Comparison of ENCODE assay signal across 21 cellular contexts in the genomic region with DNA sequence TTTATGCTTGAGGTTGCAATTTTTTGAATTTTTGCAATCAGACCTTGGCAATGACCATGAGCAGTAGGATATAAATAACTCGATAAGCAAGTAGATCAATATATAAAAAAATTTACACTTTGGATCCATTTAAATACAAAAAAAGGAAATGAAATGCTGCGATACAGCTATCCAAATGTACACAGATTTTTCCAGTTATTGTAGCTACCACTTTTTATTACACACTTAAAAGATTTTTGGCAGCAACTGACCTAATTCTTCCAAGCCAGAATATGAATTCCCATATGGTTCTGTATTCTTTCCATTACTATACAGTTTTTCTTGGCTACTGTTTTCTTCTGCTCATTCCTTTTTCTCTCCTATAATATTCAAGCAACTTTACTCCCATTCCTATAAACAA. TPM values are rescaled to one million over a fixed set of nuclear protein-coding genes. Genes with fewer than 3 reads are reported as not detected.
DNase-seq lines count a peak whose midpoint lies in the region; ATAC-seq, FAIRE-seq and TF ChIP-seq lines count a peak whose summit lies in the region.
"Had no signal": no experiment of that assay in that cellular context is flagged by ENCODE, and none has a peak within 500 bp of the region (broad histone marks: within the 10 kb centered on the region; RNA-seq: fewer than 3 reads in every experiment).

No MANE protein-coding gene starts in this region.

- POLR2A ChIA-PET in MCF 10A (lab: Yijun Ruan, JAX) (interaction anchor here (1.6 to 2.7 kb wide), 3 partner anchors 9 to 51 kb away, joined by 4 to 14 read pairs (median 8); no protein-coding TSS in a partner anchor), endothelial cell of umbilical vein (lab: Charles Lee) (no interaction called here)

- no peak overlapping the region for H3K4me3 Mint-ChIP-seq in MCF 10A (ENCODE audit: unreplicated experiment)
- no peak overlapping the region for H3K4me3 Mint-ChIP-seq in Calu3 (ENCODE audit: low read depth, unreplicated experiment)

- DNase-seq in MCF 10A (ENCODE audit: unreplicated experiment), result no peak
- no peak for DNase-seq in mammary epithelial cell
- peak; percentile 28 for DNase-seq in endothelial cell of umbilical vein (ENCODE audit: low read depth, low spot score)
- no peak for DNase-seq in psoas muscle
- no peak for DNase-seq in transverse colon
- DNase-seq in Calu3, result no peak
- no peak for DNase-seq in activated CD8-positive, alpha-beta memory T cell treated with anti-CD3 and anti-CD28 coated beads, Interleukin-2, amount 50 U/mL, for 4 hours
- no peak for DNase-seq in HuH-7 (ENCODE audit: low spot score)
- DNase-seq: 8988T, DMS153, DND-41, HCEC 1CT, NCI-H1092, NCI-H1417 treated with DMSO at 0.1 percent for 48 hours, NCI-H2029, NCI-H526, RPMI8226, SHP77 had no signal

- dilution Hi-C loops in mammary epithelial cell (cut with HindIII; ENCODE audit: low sequenced_read_pairs) (no loop called here), endothelial cell of umbilical vein (cut with MboI; ENCODE audit: extremely low pct_ligation_motif_present, low sequenced_read_pairs) (no loop called here)

- H3K4me3 ChIP-seq in mammary epithelial cell (replicated peaks in 1 of 3; ENCODE audit: insufficient read depth in 1 of 3, low read depth in 2 of 3, low read length in 3 of 3) (no peak overlapping the region), endothelial cell of umbilical vein (replicated peaks in 1 of 3; ENCODE audit: insufficient read depth in 1 of 3, low read depth in 1 of 3, low read length in 3 of 3) (no peak overlapping the region), psoas muscle (no peak overlapping the region), transverse colon (no peak overlapping the region)

- no peak for FAIRE-seq in endothelial cell of umbilical vein (lab: Jason Lieb, UNC)
- FAIRE-seq: GM12892, H1 had no signal

- no peak for ATAC-seq in psoas muscle

- H3K27ac Mint-ChIP-seq in MCF 10A (ENCODE audit: low read depth, unreplicated experiment) (peak overlapping the region; percentile 72), Calu3 (ENCODE audit: unreplicated experiment) (no peak overlapping the region)

- in situ Hi-C loops in mammary epithelial cell (cut with MboI; ENCODE audit: low sequenced_read_pairs in 2 of 2) (no loop called here), transverse colon (cut with MboI; ENCODE audit: low pct_ligation_motif_present in 1 of 4, low pct_unique_long_range_greater_than_20kb in 1 of 4, low sequenced_read_pairs in 3 of 4) (no loop called here)

- TF ChIP-seq EP300 in transverse colon (IDR thresholded peaks at IDR 0.05; ENCODE audit: low read depth), result no peak

- H3K27ac ChIP-seq in mammary epithelial cell (ENCODE audit: insufficient read depth, low read depth, low read length) (no peak overlapping the region), endothelial cell of umbilical vein (ENCODE audit: insufficient read depth, low read depth, low read length) (no peak overlapping the region), psoas muscle (peak overlapping the region; percentile 85), transverse colon (peak overlapping the region in 3 of 4 donors; percentile 12 to 32 (median 28))
- H3K27ac ChIP-seq: HL-60 had no signal

- H3K36me3 Mint-ChIP-seq in MCF 10A (ENCODE audit: insufficient read depth, unreplicated experiment), result peaks cover 85% of the 10 kb centered on the region
- H3K36me3 Mint-ChIP-seq in Calu3 (ENCODE audit: insufficient read depth, unreplicated experiment), result no peaks in the 10 kb centered on the region

- H3K4me1 ChIP-seq in mammary epithelial cell (ENCODE audit: insufficient read depth, low read length) (peaks cover 26% of the 10 kb centered on the region), endothelial cell of umbilical vein (ENCODE audit: control insufficient read depth, extremely low read depth, insufficient read depth, low read length) (peaks cover 16% of the 10 kb centered on the region), psoas muscle (peaks cover 95% of the 10 kb centered on the region), transverse colon (peaks cover 0 to 20% (median 7%) of the 10 kb centered on the region in 4 donors)

- BruUV-seq in MCF 10A (replicated peaks; lab: Mats Ljungman, UMichigan) (no TSS peak), mammary epithelial cell (replicated peaks; lab: Mats Ljungman, UMichigan) (no TSS peak), endothelial cell of umbilical vein (replicated peaks; lab: Mats Ljungman, UMichigan) (no TSS peak), Calu3 (replicated peaks; lab: Mats Ljungman, UMichigan) (no TSS peak)

- H3K27me3 ChIP-seq in mammary epithelial cell (ENCODE audit: insufficient read depth, low read length), result no peaks in the 10 kb centered on the region
- H3K27me3 ChIP-seq in endothelial cell of umbilical vein (ENCODE audit: control insufficient read depth in 2 of 2, insufficient read depth in 2 of 2, low read length in 2 of 2), result no peaks in the 10 kb centered on the region
- no peaks in the 10 kb centered on the region for H3K27me3 ChIP-seq in psoas muscle (ENCODE audit: insufficient read depth in 3 of 3, low read length in 2 of 3)
- no peaks in the 10 kb centered on the region for H3K27me3 ChIP-seq in transverse colon

- TF ChIP-seq CTCF in MCF 10A (IDR thresholded peaks at IDR 0.05; ENCODE audit: unreplicated experiment) (no peak), mammary epithelial cell (conservative IDR thresholded peaks at IDR 0.05 in 1 of 2, IDR thresholded peaks at IDR 0.05 in 1 of 2; ENCODE audit: extremely low read depth in 1 of 2, insufficient read depth in 1 of 2, low read depth in 1 of 2, low read length in 2 of 2) (no peak), endothelial cell of umbilical vein (IDR thresholded peaks at IDR 0.05; ENCODE audit: extremely low read depth in 1 of 2, insufficient read depth in 1 of 2, low read depth in 1 of 2, low read length in 2 of 2) (no peak), psoas muscle (IDR thresholded peaks at IDR 0.05) (no peak), transverse colon (IDR thresholded peaks at IDR 0.05) (no peak), Calu3 (IDR thresholded peaks at IDR 0.05; ENCODE audit: unreplicated experiment) (no peak)

- intact Hi-C loops in MCF 10A (cut with micrococcal nuclease) (no loop called here), mammary epithelial cell (cut with micrococcal nuclease) (no loop called here), endothelial cell of umbilical vein (cut with micrococcal nuclease) (no loop called here), psoas muscle (cut with DNase I) (no loop called here), transverse colon (cut with DNase I; ENCODE audit: low total_unique reads) (no loop called here), Calu3 (cut with micrococcal nuclease; ENCODE audit: unreplicated experiment) (no loop called here)

- H3K9me3 ChIP-seq in mammary epithelial cell (replicated peaks; ENCODE audit: insufficient read depth, low read length), result no peaks in the 10 kb centered on the region
- H3K9me3 ChIP-seq in endothelial cell of umbilical vein (replicated peaks; ENCODE audit: control insufficient read depth, insufficient read depth, low read length), result no peaks in the 10 kb centered on the region
- H3K9me3 ChIP-seq in psoas muscle, result no peaks in the 10 kb centered on the region
- no peaks in the 10 kb centered on the region for H3K9me3 ChIP-seq in transverse colon

- CTCF ChIA-PET in MCF 10A (lab: Yijun Ruan, JAX), result interaction anchor here (0.7 to 1.0 kb wide), 2 partner anchors 63 to 543 kb away, joined by 3 read pairs; no protein-coding TSS in a partner anchor
- CTCF ChIA-PET in mammary epithelial cell (lab: Charles Lee; ENCODE audit: low non-redundant PET), result no interaction called here
- CTCF ChIA-PET in endothelial cell of umbilical vein (lab: Charles Lee), result interaction anchor here (1.3 kb wide), 1 partner anchor 11 kb away, joined by 3 read pairs; no protein-coding TSS in a partner anchor
- CTCF ChIA-PET in Calu3 (lab: Charles Lee), result no interaction called here

- H3K27me3 Mint-ChIP-seq in MCF 10A (ENCODE audit: insufficient read depth, unreplicated experiment) (no peaks in the 10 kb centered on the region), Calu3 (ENCODE audit: unreplicated experiment) (peaks cover 19% of the 10 kb centered on the region)

- H4K20me1 ChIP-seq in mammary epithelial cell (ENCODE audit: insufficient read depth, low read length) (no peaks in the 10 kb centered on the region), endothelial cell of umbilical vein (replicated peaks; ENCODE audit: control insufficient read depth, extremely low read depth, insufficient read depth, low read length) (no peaks in the 10 kb centered on the region)

- no peak overlapping the region for H2AFZ ChIP-seq in mammary epithelial cell (ENCODE audit: low read depth, low read length)
- H2AFZ ChIP-seq in endothelial cell of umbilical vein (ENCODE audit: low read depth, low read length), result no peak overlapping the region

- H3K4me1 Mint-ChIP-seq in MCF 10A (ENCODE audit: insufficient read depth, unreplicated experiment) (peaks cover 38% of the 10 kb centered on the region), Calu3 (ENCODE audit: low read depth, unreplicated experiment) (no peaks in the 10 kb centered on the region)

- H3K9me3 Mint-ChIP-seq in MCF 10A (ENCODE audit: unreplicated experiment) (no peaks in the 10 kb centered on the region), Calu3 (ENCODE audit: low read depth, unreplicated experiment) (peaks cover 2% of the 10 kb centered on the region)

- TF ChIP-seq POLR2A in endothelial cell of umbilical vein (IDR thresholded peaks at IDR 0.05; ENCODE audit: low read depth, low read length), result no peak
- TF ChIP-seq POLR2A in transverse colon (IDR thresholded peaks at IDR 0.05), result no peak

- H3K9me1 ChIP-seq in endothelial cell of umbilical vein (replicated peaks; ENCODE audit: control insufficient read depth, extremely low read depth, insufficient read depth, low read length), result no peaks in the 10 kb centered on the region

- H3K36me3 ChIP-seq in mammary epithelial cell (ENCODE audit: insufficient read depth, low read length) (peaks cover 4% of the 10 kb centered on the region), endothelial cell of umbilical vein (ENCODE audit: control insufficient read depth in 2 of 2, extremely low read depth in 1 of 2, insufficient read depth in 2 of 2, low read length in 2 of 2) (no peaks in the 10 kb centered on the region), psoas muscle (ENCODE audit: insufficient read depth in 1 of 2, low read depth in 1 of 2) (no peaks in the 10 kb centered on the region), transverse colon (no peaks in the 10 kb centered on the region)

- no peak overlapping the region for H3K4me2 ChIP-seq in mammary epithelial cell (ENCODE audit: insufficient read depth, low read depth, low read length)
- H3K4me2 ChIP-seq in endothelial cell of umbilical vein (ENCODE audit: insufficient read depth, low read length), result no peak overlapping the region

- WGBS in mammary epithelial cell (ENCODE audit: low coverage, missing lambda C conversion rate), result 59% methylated on average over 2 of the region's 2 CpGs
- WGBS in psoas muscle, 3 donors, result 44 to 70% (median 55%) methylated on average over 2 of the region's 2 CpGs
- 41 to 48% methylated on average over 2 of the region's 2 CpGs for WGBS in transverse colon (ENCODE audit: low coverage in 1 of 2), 2 donors

- no peak overlapping the region for H3K9ac ChIP-seq in mammary epithelial cell (ENCODE audit: insufficient read depth, low read length)
- H3K9ac ChIP-seq in endothelial cell of umbilical vein (replicated peaks; ENCODE audit: extremely low read depth, insufficient read depth, low read length), result no peak overlapping the region

- peaks cover 7% of the 10 kb centered on the region for H3K79me2 ChIP-seq in mammary epithelial cell (ENCODE audit: insufficient read depth, low read length)
- no peaks in the 10 kb centered on the region for H3K79me2 ChIP-seq in endothelial cell of umbilical vein (ENCODE audit: control insufficient read depth, insufficient read depth, low read length)

RNA-seq across cellular contexts. Expression of a gene that starts 52.2 kb away (rescaled TPM):
- total RNA-seq in MCF 10A (2022) (100 and 109 TPM in 2 replicates), mammary epithelial cell (100 to 1,000 TPM in 1 of 2 donors, 10 to 100 TPM in 1; 46.1 to 106 TPM), endothelial cell of umbilical vein (5.1 and 5.4 TPM in 2 replicates), psoas muscle (10 to 100 TPM; 30.4 to 45.8 (median 39.5) TPM), transverse colon (10 to 100 TPM; 10.2 to 26.9 (median 16.9) TPM), Calu3 (2022) (0.17 and 0.24 TPM in 2 replicates)
- polyA plus RNA-seq in mammary epithelial cell (29.4 TPM), endothelial cell of umbilical vein (5.8 and 5.9 TPM in 2 replicates), psoas muscle (10 to 100 TPM; 15.8 to 29.8 (median 24.7) TPM)
- polyA minus RNA-seq in mammary epithelial cell (46.9 TPM), endothelial cell of umbilical vein (27.9 and 30.5 TPM in 2 replicates)
- polyA plus RNA-seq in endothelial cell of umbilical vein (2011; cell fraction: cytosol; rRNA removed), result 2.9 and 3.5 TPM in 2 replicates
- 4.2 and 5.3 TPM in 2 replicates for polyA plus RNA-seq in endothelial cell of umbilical vein (2011; cell fraction: nucleus; rRNA removed)
- polyA plus RNA-seq in endothelial cell of umbilical vein (2012), result 1.00 and 1.4 TPM in 2 replicates
- 44.2 TPM for polyA minus RNA-seq in endothelial cell of umbilical vein (2011; cell fraction: cytosol; rRNA and poly(A)+ RNA removed)
- polyA minus RNA-seq in endothelial cell of umbilical vein (2011; cell fraction: nucleus; rRNA and poly(A)+ RNA removed), result 18.5 and 19.9 TPM in 2 replicates

Comparison
In these comparisons a context has a peak if more than half of its experiments do, and no peak if none do; other contexts are left out.
1. CTCF ChIA-PET loops: an anchor here in MCF 10A (0.7 to 1.0 kb wide) and endothelial cell of umbilical vein (1.3 kb wide); none called in mammary epithelial cell and Calu3.
2. H3K27ac ChIP-seq: peak in psoas muscle (single experiment) and transverse colon (3 of 4); none in mammary epithelial cell (single experiment) and endothelial cell of umbilical vein (single experiment).